ENCODE assay signal across 9 cellular contexts in genomic region chr17:78357177-78357586, GRCh38. TPM values are rescaled to one million over a fixed set of nuclear protein-coding genes. Genes with fewer than 3 reads are reported as not detected.
A peak's percentile ranks its signal among the peaks of the same experiment; 100 is the strongest.
DNase-seq lines count a peak whose midpoint lies in the region; ATAC-seq, FAIRE-seq and TF ChIP-seq lines count a peak whose summit lies in the region.
"Had no signal": no experiment of that assay in that cellular context is flagged by ENCODE, and none has a peak within 500 bp of the region (broad histone marks: within the 10 kb centered on the region; RNA-seq: fewer than 3 reads in every experiment).

No MANE protein-coding gene starts in this region.

- peak overlapping the region; percentile 80 for H3K4me2 ChIP-seq in keratinocyte (ENCODE audit: control insufficient read depth, extremely low read depth, insufficient read depth, low read depth, low read length)
- H3K4me2 ChIP-seq: BLaER1 had no signal

- H3K27ac ChIP-seq in keratinocyte (ENCODE audit: control insufficient read depth, insufficient read depth, low read length): peak overlapping the region; percentile 60
- H3K27ac ChIP-seq: BLaER1 had no signal

- H3K36me3 ChIP-seq in keratinocyte (ENCODE audit: control insufficient read depth in 2 of 2, extremely low read depth in 1 of 2, insufficient read depth in 2 of 2, low read length in 2 of 2): peaks cover 3 to 17% of the 10 kb centered on the region in 2 experiments
- H3K36me3 ChIP-seq: BLaER1 had no signal

- CTCF ChIA-PET in activated CD4-positive, alpha-beta T cell treated with anti-CD3 and anti-CD28 coated beads, Interleukin-2, amount 10 ng/mL, durations not matched to agents 7 days and 5 days (lab: Charles Lee): interaction anchor here (1.6 to 2.7 kb wide), 4 partner anchors 13 to 65 kb away, joined by 4 to 9 read pairs (median 6); no protein-coding TSS in a partner anchor

- H3K9me1 ChIP-seq in keratinocyte (ENCODE audit: control insufficient read depth, extremely low read depth, insufficient read depth, low read length): peaks cover 2% of the 10 kb centered on the region

- H3K36me3 Mint-ChIP-seq in activated CD4-positive, alpha-beta T cell treated with anti-CD3 and anti-CD28 coated beads, Interleukin-2, amount 10 ng/mL, durations not matched to agents 7 days and 5 days (ENCODE audit: low read depth): peaks cover 29% of the 10 kb centered on the region
- H3K36me3 Mint-ChIP-seq in brain: peaks cover 12% of the 10 kb centered on the region

- dilution Hi-C loops in keratinocyte (cut with MboI; ENCODE audit: extremely low pct_ligation_motif_present, low sequenced_read_pairs): no loop called here

- H3K9me3 ChIP-seq in keratinocyte (ENCODE audit: control insufficient read depth, low read depth, low read length): no peaks in the 10 kb centered on the region
- H3K9me3 ChIP-seq: BLaER1 had no signal

- peak overlapping the region; percentile 79 for H3K4me3 Mint-ChIP-seq in activated CD4-positive, alpha-beta T cell treated with anti-CD3 and anti-CD28 coated beads, Interleukin-2, amount 10 ng/mL, durations not matched to agents 7 days and 5 days
- H3K4me3 Mint-ChIP-seq in brain: peak overlapping the region; percentile 56 to 89 (median 80)

- H3K4me3 ChIP-seq in keratinocyte (ENCODE audit: control insufficient read depth in 2 of 3, extremely low read depth in 1 of 3, insufficient read depth in 2 of 3, low read depth in 1 of 3, low read length in 3 of 3): peak overlapping the region in 2 of 3 experiments; percentile 10 to 46
- H3K4me3 ChIP-seq: BLaER1 had no signal

- H3K9me3 Mint-ChIP-seq in activated CD4-positive, alpha-beta T cell treated with anti-CD3 and anti-CD28 coated beads, Interleukin-2, amount 10 ng/mL, durations not matched to agents 7 days and 5 days: no peaks in the 10 kb centered on the region
- H3K9me3 Mint-ChIP-seq in brain: peaks cover 0 to 6% (median 0%) of the 10 kb centered on the region in 5 experiments

- H2AFZ ChIP-seq in keratinocyte (ENCODE audit: control insufficient read depth, low read length): no peak overlapping the region

- H3K9ac ChIP-seq in keratinocyte (ENCODE audit: control insufficient read depth, extremely low read depth, insufficient read depth, low read length): peak overlapping the region; percentile 92
- H3K9ac ChIP-seq: BLaER1 had no signal

- H3K79me2 ChIP-seq in keratinocyte (ENCODE audit: control insufficient read depth, insufficient read depth, low read length): peaks cover 25% of the 10 kb centered on the region

- no peak for DNase-seq in activated CD4-positive, alpha-beta T cell treated with anti-CD3 and anti-CD28 coated beads, Interleukin-2, amount 10 ng/mL, durations not matched to agents 7 days and 5 days
- no peak for DNase-seq in activated CD4-positive, alpha-beta T cell treated with anti-CD3 and anti-CD28 coated beads for 1 hour
- DNase-seq in keratinocyte (ENCODE audit: low read depth, low spot score): no peak
- DNase-seq in stimulated activated naive CD8-positive, alpha-beta T cell treated with anti-CD3 and anti-CD28 coated beads, Interleukin-15, Interleukin-2, amounts not matched to agents 100 U/mL and 50 U/mL, for 24 hours: peak; percentile 25
- DNase-seq in NCI-H82 (lab: John Stamatoyannopoulos, UW): no peak
- DNase-seq in NCI-H187 (lab: John Stamatoyannopoulos, UW): no peak

- no peaks in the 10 kb centered on the region for H3K27me3 ChIP-seq in keratinocyte (ENCODE audit: control insufficient read depth, extremely low read depth, insufficient read depth, low read length)

- peaks cover 5% of the 10 kb centered on the region for H4K20me1 ChIP-seq in keratinocyte (ENCODE audit: control insufficient read depth, extremely low read depth, insufficient read depth, low read length)

- FAIRE-seq in keratinocyte (lab: Jason Lieb, UNC): peak; percentile 32

- H3K4me1 Mint-ChIP-seq in activated CD4-positive, alpha-beta T cell treated with anti-CD3 and anti-CD28 coated beads, Interleukin-2, amount 10 ng/mL, durations not matched to agents 7 days and 5 days: peaks cover 64% of the 10 kb centered on the region
- H3K4me1 Mint-ChIP-seq in brain: peaks cover 57% of the 10 kb centered on the region

- TF ChIP-seq CTCF in brain (conservative IDR thresholded peaks at IDR 0.05): no peak
- TF ChIP-seq CTCF in keratinocyte (optimal IDR thresholded peaks at IDR 0.05 in 1 of 3, IDR thresholded peaks at IDR 0.05 in 1 of 3, conservative IDR thresholded peaks at IDR 0.05 in 1 of 3; ENCODE audit: extremely low read depth in 1 of 3, insufficient read depth in 2 of 3, low read length in 3 of 3): no peak

- no peak for ATAC-seq in stimulated activated naive CD8-positive, alpha-beta T cell treated with anti-CD3 and anti-CD28 coated beads, Interleukin-15, Interleukin-2, amounts not matched to agents 100 U/mL and 50 U/mL, for 24 hours
- ATAC-seq in HG03097 (IDR thresholded peaks at IDR 0.05; ENCODE audit: low FRiP score, unreplicated experiment): no peak

- H3K4me1 ChIP-seq in keratinocyte (ENCODE audit: control insufficient read depth, extremely low read depth, insufficient read depth, low read length): peaks cover 51% of the 10 kb centered on the region

- H3K27me3 Mint-ChIP-seq in activated CD4-positive, alpha-beta T cell treated with anti-CD3 and anti-CD28 coated beads, Interleukin-2, amount 10 ng/mL, durations not matched to agents 7 days and 5 days: no peaks in the 10 kb centered on the region
- peaks cover 11% of the 10 kb centered on the region for H3K27me3 Mint-ChIP-seq in brain

- peak overlapping the region; percentile 98 for H3K27ac Mint-ChIP-seq in activated CD4-positive, alpha-beta T cell treated with anti-CD3 and anti-CD28 coated beads, Interleukin-2, amount 10 ng/mL, durations not matched to agents 7 days and 5 days
- peak overlapping the region in 2 of 5 experiments; percentile 31 to 76 for H3K27ac Mint-ChIP-seq in brain

- POLR2A ChIA-PET in activated CD4-positive, alpha-beta T cell treated with anti-CD3 and anti-CD28 coated beads, Interleukin-2, amount 10 ng/mL, durations not matched to agents 7 days and 5 days (lab: Charles Lee): no interaction called here

RNA-seq across cellular contexts. Expression of gene SOCS3, which starts 2.7 kb away (rescaled TPM):
- total RNA-seq in activated CD4-positive, alpha-beta T cell treated with anti-CD3 and anti-CD28 coated beads, Interleukin-2, amount 10 ng/mL, durations not matched to agents 7 days and 5 days: 10 to 100 TPM; 22.2 to 24.4 TPM
- polyA plus RNA-seq in brain (ENCODE audit: insufficient read depth, low read depth, low replicate concordance) (11.3 TPM), keratinocyte (2.7 to 16.5 TPM (median 9.4 TPM) in 3 replicates)
- 0.62 TPM for polyA plus RNA-seq in keratinocyte (2011; ENCODE audit: low read depth)
- 5.3 and 9.8 TPM in 2 replicates for polyA plus RNA-seq in keratinocyte (2011; cell fraction: cytosol; rRNA removed)
- polyA plus RNA-seq in keratinocyte (2011; cell fraction: nucleus; rRNA removed): 42.9 and 46.8 TPM in 2 replicates
- 1.8 and 2.4 TPM in 2 replicates for polyA plus RNA-seq in keratinocyte (2012; ENCODE audit: low replicate concordance)
- polyA minus RNA-seq in keratinocyte: 2.3 to 8.1 TPM (median 4.7 TPM) in 3 replicates
- 13.0 TPM for polyA minus RNA-seq in keratinocyte (2011; cell fraction: cytosol; rRNA and poly(A)+ RNA removed)
- 28.2 and 31.1 TPM in 2 replicates for polyA minus RNA-seq in keratinocyte (2011; cell fraction: nucleus; rRNA and poly(A)+ RNA removed)

RNA-seq across cellular contexts. Expression of gene PGS1, which starts 21.3 kb away (rescaled TPM):
- total RNA-seq in activated CD4-positive, alpha-beta T cell treated with anti-CD3 and anti-CD28 coated beads, Interleukin-2, amount 10 ng/mL, durations not matched to agents 7 days and 5 days: 10 to 100 TPM; 71.1 to 78.3 TPM
- polyA plus RNA-seq in brain (ENCODE audit: insufficient read depth, low read depth, low replicate concordance): 33.6 TPM
- polyA plus RNA-seq in keratinocyte: 18.4 to 21.1 TPM (median 19.6 TPM) in 3 replicates
- 4.4 TPM for polyA plus RNA-seq in keratinocyte (2011; ENCODE audit: low read depth)
- polyA plus RNA-seq in keratinocyte (2011; cell fraction: cytosol; rRNA removed): 9.7 and 12.4 TPM in 2 replicates
- polyA plus RNA-seq in keratinocyte (2011; cell fraction: nucleus; rRNA removed): 57.5 and 59.6 TPM in 2 replicates
- polyA plus RNA-seq in keratinocyte (2012; ENCODE audit: low replicate concordance): 13.5 TPM in 2 replicates
- 19.8 to 30.5 TPM (median 23.7 TPM) in 3 replicates for polyA minus RNA-seq in keratinocyte
- 16.9 TPM for polyA minus RNA-seq in keratinocyte (2011; cell fraction: cytosol; rRNA and poly(A)+ RNA removed)
- polyA minus RNA-seq in keratinocyte (2011; cell fraction: nucleus; rRNA and poly(A)+ RNA removed): 21.7 and 29.6 TPM in 2 replicates
